ENCODE assay signal across 11 cellular contexts in genomic region chr2:48427552-48427951, GRCh38.
"Had no signal": no experiment of that assay in that cellular context is flagged by ENCODE, and none has a peak within 500 bp of the region (broad histone marks: within the 10 kb centered on the region; RNA-seq: fewer than 3 reads in every experiment).

No MANE protein-coding gene starts in this region.

- FAIRE-seq: H1, H54 had no signal

- H3K36me3 ChIP-seq: HAP-1 had no signal

- H3K27ac Mint-ChIP-seq: HFFc6 had no signal

- ATAC-seq: HCT116 had no signal

- H3K4me3 Mint-ChIP-seq: HFFc6 had no signal

- H2AFZ ChIP-seq: GM23248 had no signal

- H3K4me3 ChIP-seq: GM23248, HAP-1 had no signal

- H3K4me2 ChIP-seq: KMS-11 had no signal

- DNase-seq: GM23248, HFFc6, IMR-90, Karpas-422, KBM-7 had no signal

- H3K27ac ChIP-seq: GM23248, HL-60, KMS-11 had no signal

- H3K9me3 Mint-ChIP-seq: HFFc6 had no signal

- H3K9ac ChIP-seq: GM23248, KMS-11 had no signal

- H3K4me1 ChIP-seq: HAP-1 had no signal

- H3K9me3 ChIP-seq: HAP-1 had no signal
